In the genomic region with DNA sequence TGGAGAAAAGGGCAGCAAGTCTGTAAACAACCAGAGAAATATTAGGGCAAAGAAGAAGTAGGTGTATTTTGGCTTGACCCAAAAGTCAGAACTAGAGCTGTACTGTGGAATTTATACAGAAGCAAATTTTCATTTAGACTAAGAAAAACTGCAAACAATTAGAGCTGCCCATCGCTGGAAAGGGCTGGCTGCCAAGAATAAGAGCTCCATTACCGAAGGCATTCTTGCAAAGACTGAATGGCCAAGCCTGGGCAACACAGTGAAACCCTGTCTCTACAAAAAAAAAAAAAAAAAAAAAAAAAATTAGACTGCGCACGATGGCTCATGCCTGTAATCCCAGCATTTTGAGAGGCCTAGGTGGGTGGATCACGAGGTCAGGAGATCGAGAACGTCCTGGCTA, we compare ENCODE assay signal across 12 cellular contexts.
DNase-seq lines count a peak whose midpoint lies in the region; ATAC-seq lines count a peak whose summit lies in the region.
"Had no signal": no experiment of that assay in that cellular context is flagged by ENCODE, and none has a peak within 500 bp of the region (broad histone marks: within the 10 kb centered on the region; RNA-seq: fewer than 3 reads in every experiment).

No MANE protein-coding gene starts in this region.

- DNase-seq in NCI-H2196 (lab: John Stamatoyannopoulos, UW; ENCODE audit: unreplicated experiment): peak; percentile 28
- DNase-seq in NCI-H2196 treated with DMSO at 0.1 percent for 48 hours (lab: John Stamatoyannopoulos, UW; ENCODE audit: unreplicated experiment): no peak
- peak; percentile 24 for DNase-seq in globus pallidus (ENCODE audit: low spot score)
- DNase-seq in pons (ENCODE audit: low spot score): peak; percentile 30
- no peak for DNase-seq in NCI-H2107 (lab: John Stamatoyannopoulos, UW)
- DNase-seq: CD4-positive, CD25-positive, alpha-beta regulatory T cell; DMS53; GM23248; IMR-90 had no signal

- ATAC-seq in GM19455 (IDR thresholded peaks at IDR 0.05; ENCODE audit: unreplicated experiment) (no peak), GM19351 (IDR thresholded peaks at IDR 0.05; ENCODE audit: unreplicated experiment) (no peak)
- ATAC-seq: HCT116 had no signal

Comparison
In these comparisons a context has a peak if more than half of its experiments do, and no peak if none do; other contexts are left out.
1. DNase-seq: peak in NCI-H2196 (single experiment), globus pallidus (single experiment) and pons (single experiment); none in NCI-H2196 treated with DMSO at 0.1 percent for 48 hours (single experiment) and NCI-H2107 (single experiment).